12 cellular contexts compared by ENCODE assay signal in the genomic region with DNA sequence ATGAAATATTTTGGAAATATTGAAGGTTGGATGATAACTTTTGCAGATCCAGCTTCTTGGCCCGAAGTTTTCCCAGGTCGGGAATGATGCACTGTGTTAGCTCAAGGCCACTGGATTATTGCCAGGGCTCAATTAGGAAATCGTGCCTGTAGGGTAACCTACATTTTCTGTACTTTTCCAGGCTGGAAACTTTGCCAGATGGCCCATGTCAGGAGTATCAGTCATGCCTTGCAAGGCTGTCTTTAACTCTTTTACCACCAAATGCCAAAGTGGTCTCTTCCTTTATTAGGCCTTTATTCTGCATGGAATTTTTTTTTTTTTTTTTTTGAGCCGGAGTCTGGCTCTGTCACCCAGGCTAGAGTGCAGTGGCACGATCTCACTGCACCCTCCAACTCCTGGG. TPM values are rescaled to one million over a fixed set of nuclear protein-coding genes. Genes with fewer than 3 reads are reported as not detected.
A peak's percentile ranks its signal among the peaks of the same experiment; 100 is the strongest.
DNase-seq lines count a peak whose midpoint lies in the region; ATAC-seq and TF ChIP-seq lines count a peak whose summit lies in the region.
"Had no signal": no experiment of that assay in that cellular context is flagged by ENCODE, and none has a peak within 500 bp of the region (broad histone marks: within the 10 kb centered on the region; RNA-seq: fewer than 3 reads in every experiment).

No MANE protein-coding gene starts in this region.

- TF ChIP-seq CTCF in AG10803 (conservative IDR thresholded peaks at IDR 0.05; ENCODE audit: low read length) = no peak

- H3K4me3 ChIP-seq in AG10803 (ENCODE audit: low read length) = no peak overlapping the region
- H3K4me3 ChIP-seq: upper lobe of right lung had no signal

- peak; percentile 21 for ATAC-seq in left lobe of liver
- ATAC-seq: upper lobe of right lung had no signal

- DNase-seq in AG10803 (ENCODE audit: low read depth) (peak; percentile 55), NCI-H446 (lab: John Stamatoyannopoulos, UW) (peak; percentile 54 to 86), dedifferentiated amniotic fluid mesenchymal stem cell (ENCODE audit: extremely low spot score) (peak; percentile 61), left lobe of liver (ENCODE audit: low spot score) (no peak), kidney tubule cell (ENCODE audit: low spot score) (no peak), AML-193 (lab: John Stamatoyannopoulos, UW) (no peak)
- DNase-seq in activated CD4-positive, CD25-positive, alpha-beta regulatory T cell treated with anti-CD3 and anti-CD28 coated beads, Interleukin-2, amount 50 U/mL, for 72 hours = no peak
- no peak for DNase-seq in effector CD8-positive, alpha-beta T cell (lab: John Stamatoyannopoulos, UW)
- DNase-seq: ACHN; activated CD8-positive, alpha-beta memory T cell treated with anti-CD3 and anti-CD28 coated beads, Interleukin-2, amount 50 U/mL, for 4 hours; activated naive CD8-positive, alpha-beta T cell treated with anti-CD3 and anti-CD28 coated beads for 36 hours; upper lobe of right lung had no signal

RNA-seq across cellular contexts. Expression of a gene that starts 8.8 kb away (rescaled TPM):
- 20.1 TPM for total RNA-seq in left lobe of liver

Comparison
In these comparisons a context has a peak if more than half of its experiments do, and no peak if none do; other contexts are left out.
1. DNase-seq: peak in AG10803 (single experiment), NCI-H446 (2 of 2) and dedifferentiated amniotic fluid mesenchymal stem cell (single experiment); none in left lobe of liver (single experiment), activated CD4-positive, CD25-positive, alpha-beta regulatory T cell treated with anti-CD3 and anti-CD28 coated beads, Interleukin-2, amount 50 U/mL, for 72 hours (single experiment), effector CD8-positive, alpha-beta T cell (single experiment), kidney tubule cell (single experiment) and AML-193 (0 of 2).